ENCODE assay signal across 8 cellular contexts in genomic region chr1:63615809-63616420, GRCh38. TPM values are rescaled to one million over a fixed set of nuclear protein-coding genes. Genes with fewer than 3 reads are reported as not detected.
DNase-seq lines count a peak whose midpoint lies in the region; ATAC-seq, FAIRE-seq and TF ChIP-seq lines count a peak whose summit lies in the region.

No MANE protein-coding gene starts in this region.

- H3K4me3 Mint-ChIP-seq in naive B cell, result no peak overlapping the region
- no peak overlapping the region for H3K4me3 Mint-ChIP-seq in stimulated activated naive CD8-positive, alpha-beta T cell treated with anti-CD3 and anti-CD28 coated beads, Interleukin-15, amount 100 ng/mL, for 72 hours

- CTCF ChIA-PET in AG04449 (lab: Yijun Ruan, JAX), result interaction anchor here (0.6 to 9.3 kb wide), 23 partner anchors 9 to 640 kb away, joined by 3 to 275 read pairs (median 4); partner anchors contain the start of gene ROR1

- peaks cover 0 to 6% of the 10 kb centered on the region in 2 donors for H3K36me3 Mint-ChIP-seq in naive B cell

- peak; percentile 40 for TF ChIP-seq CTCF in AG04449 (IDR thresholded peaks at IDR 0.05; ENCODE audit: insufficient read depth, low read length, missing control alignments)

- no peak overlapping the region for H3K27ac Mint-ChIP-seq in naive B cell
- peak overlapping the region in 1 of 2 donors; percentile 65 for H3K27ac Mint-ChIP-seq in stimulated activated naive CD8-positive, alpha-beta T cell treated with anti-CD3 and anti-CD28 coated beads, Interleukin-15, amount 100 ng/mL, for 72 hours

- no peak overlapping the region for H3K4me3 ChIP-seq in AG04449 (ENCODE audit: low read depth, low read length)

- H3K9me3 Mint-ChIP-seq in naive B cell, result no peaks in the 10 kb centered on the region
- H3K9me3 Mint-ChIP-seq in stimulated activated naive CD8-positive, alpha-beta T cell treated with anti-CD3 and anti-CD28 coated beads, Interleukin-15, amount 100 ng/mL, for 72 hours, result no peaks in the 10 kb centered on the region

- POLR2A ChIA-PET in AG04449 (lab: Yijun Ruan, JAX), result no interaction called here

- peak; percentile 81 for FAIRE-seq in GM18507 (lab: Jason Lieb, UNC)

- no peak for DNase-seq in AG04449 (ENCODE audit: low read depth, low spot score)
- peak; percentile 32 for DNase-seq in GM18507 (ENCODE audit: extremely low spot score, insufficient read length, low read depth)
- DNase-seq in NOMO-1 treated with dmso at 0.1 percent for 144 hours (lab: John Stamatoyannopoulos, UW; ENCODE audit: unreplicated experiment), result peak; percentile 9
- DNase-seq in activated CD8-positive, alpha-beta memory T cell treated with anti-CD3 and anti-CD28 coated beads, Interleukin-2, amount 50 U/mL, for 24 hours (ENCODE audit: extremely low read depth), result peak; percentile 35
- DNase-seq in epidermal melanocyte (ENCODE audit: insufficient read length, low spot score), result peak; percentile 49
- DNase-seq in naive B cell, result peak; percentile 60
- peak; percentile 49 to 67 for DNase-seq in stimulated activated naive CD8-positive, alpha-beta T cell treated with anti-CD3 and anti-CD28 coated beads, Interleukin-15, amount 100 ng/mL, for 72 hours

- ATAC-seq in HG03565 (IDR thresholded peaks at IDR 0.05; ENCODE audit: unreplicated experiment), result peak; percentile 63
- ATAC-seq in naive B cell (ENCODE audit: low read depth in 2 of 2), result peak; percentile 41 to 61
- ATAC-seq in stimulated activated naive CD8-positive, alpha-beta T cell treated with anti-CD3 and anti-CD28 coated beads, Interleukin-15, amount 100 ng/mL, for 72 hours, result peak; percentile 71

- no peaks in the 10 kb centered on the region for H3K27me3 Mint-ChIP-seq in naive B cell
- H3K27me3 Mint-ChIP-seq in stimulated activated naive CD8-positive, alpha-beta T cell treated with anti-CD3 and anti-CD28 coated beads, Interleukin-15, amount 100 ng/mL, for 72 hours, result no peaks in the 10 kb centered on the region

- peaks cover 0 to 4% (median 4%) of the 10 kb centered on the region in 3 donors for H3K4me1 Mint-ChIP-seq in naive B cell
- peaks cover 3% of the 10 kb centered on the region for H3K4me1 Mint-ChIP-seq in stimulated activated naive CD8-positive, alpha-beta T cell treated with anti-CD3 and anti-CD28 coated beads, Interleukin-15, amount 100 ng/mL, for 72 hours

RNA-seq across cellular contexts. Expression of gene PGM1, which starts 22.7 kb away (rescaled TPM):
- 10 to 100 TPM; 11.9 to 50.8 (median 21.0) TPM for polyA plus RNA-seq in naive B cell (ENCODE audit: low read depth in 6 of 6)
